In genomic region chr16:55656695-55657092, GRCh38 we compare ENCODE assay signal across 20 cellular contexts. TPM values are rescaled to one million over a fixed set of nuclear protein-coding genes. Genes with fewer than 3 reads are reported as not detected.
DNase-seq lines count a peak whose midpoint lies in the region; ATAC-seq and TF ChIP-seq lines count a peak whose summit lies in the region.
"Had no signal": no experiment of that assay in that cellular context is flagged by ENCODE, and none has a peak within 500 bp of the region (broad histone marks: within the 10 kb centered on the region; RNA-seq: fewer than 3 reads in every experiment).

No MANE protein-coding gene starts in this region.

- peaks cover 0 to 69% (median 13%) of the 10 kb centered on the region in 4 donors for H3K27me3 ChIP-seq in esophagus muscularis mucosa

- no peak for TF ChIP-seq EP300 in esophagus muscularis mucosa (IDR thresholded peaks at IDR 0.05)

- DNase-seq in cardiac septum (ENCODE audit: low spot score) (peak; percentile 56), left cardiac atrium (no peak), esophagus muscularis mucosa (ENCODE audit: extremely low spot score) (no peak), NCI-H748 treated with DMSO at 0.1 percent for 48 hours (lab: John Stamatoyannopoulos, UW) (no peak), HuH-7.5 (ENCODE audit: low spot score) (no peak), NCI-H82 (lab: John Stamatoyannopoulos, UW) (no peak)
- DNase-seq: activated CD4-positive, alpha-beta memory T cell treated with anti-CD3 and anti-CD28 coated beads for 36 hours; activated naive CD8-positive, alpha-beta T cell treated with anti-CD3 and anti-CD28 coated beads, Interleukin-2, amount 50 U/mL, for 24 hours; activated T-cell treated with anti-CD3 and anti-CD28 coated beads, Interleukin-2, amount 50 U/mL, for 48 hours; central memory CD4-positive, alpha-beta T cell; DMS79 treated with DMSO at 0.1 percent for 48 hours; naive B cell; NCI-H2081 treated with DMSO at 0.1 percent for 48 hours; NCI-H526 treated with DMSO at 0.1 percent for 48 hours; PC-9 had no signal

- TF ChIP-seq POLR2A in esophagus muscularis mucosa (IDR thresholded peaks at IDR 0.05; ENCODE audit: low read depth): no peak

- H3K4me3 ChIP-seq in esophagus muscularis mucosa: peak overlapping the region; percentile 46 to 59 (median 48)
- H3K4me3 ChIP-seq in mesodermal cell (ENCODE audit: extremely low read depth, insufficient read depth, low read length, poor library complexity, severe bottlenecking): peak overlapping the region; percentile 26
- H3K4me3 ChIP-seq in urinary bladder (ENCODE audit: low read depth, low read length): peak overlapping the region; percentile 38
- H3K4me3 ChIP-seq: PC-9 had no signal

- H3K4me1 ChIP-seq in esophagus muscularis mucosa: peaks cover 15 to 25% (median 18%) of the 10 kb centered on the region in 4 donors
- peaks cover 8% of the 10 kb centered on the region for H3K4me1 ChIP-seq in mesodermal cell (ENCODE audit: control insufficient read depth, insufficient read depth, low read length, poor library complexity, severe bottlenecking)
- H3K4me1 ChIP-seq in urinary bladder (ENCODE audit: insufficient read depth): no peaks in the 10 kb centered on the region

- no peak for ATAC-seq in left cardiac atrium
- ATAC-seq: activated naive CD8-positive, alpha-beta T cell treated with anti-CD3 and anti-CD28 coated beads, Interleukin-2, amount 50 U/mL, for 24 hours; HCT116 had no signal

- no peak overlapping the region for H3K27ac ChIP-seq in esophagus muscularis mucosa (replicated peaks in 1 of 4)
- H3K27ac ChIP-seq in mesodermal cell (ENCODE audit: low read depth, low read length, severe bottlenecking): no peak overlapping the region
- no peak overlapping the region for H3K27ac ChIP-seq in urinary bladder (ENCODE audit: low read depth)
- H3K27ac ChIP-seq: PC-9, thoracic aorta had no signal

- intact Hi-C loops in cardiac septum (cut with DNase I): no loop called here
- intact Hi-C loops in left cardiac atrium (cut with DNase I): no loop called here
- intact Hi-C loops in esophagus muscularis mucosa (cut with DNase I): no loop called here

- no peak for TF ChIP-seq CTCF in esophagus muscularis mucosa (IDR thresholded peaks at IDR 0.05)

- 40% methylated on average over 11 of the region's 37 CpGs for WGBS in esophagus muscularis mucosa
- 9 to 10% methylated on average over 27 to 37 of the region's 37 CpGs for WGBS in mesodermal cell (ENCODE audit: insufficient coverage in 2 of 2), 2 experiments
- 9% methylated on average over 37 of the region's 37 CpGs for WGBS in urinary bladder

- no peaks in the 10 kb centered on the region for H3K9me3 ChIP-seq in esophagus muscularis mucosa
- H3K9me3 ChIP-seq in mesodermal cell (ENCODE audit: control insufficient read depth, low read length): no peaks in the 10 kb centered on the region
- H3K9me3 ChIP-seq: thoracic aorta had no signal

- H3K36me3 ChIP-seq in esophagus muscularis mucosa (no peaks in the 10 kb centered on the region), mesodermal cell (ENCODE audit: control insufficient read depth, insufficient read depth, low read length) (no peaks in the 10 kb centered on the region), urinary bladder (ENCODE audit: insufficient read depth) (no peaks in the 10 kb centered on the region)
- H3K36me3 ChIP-seq: thoracic aorta had no signal

RNA-seq across cellular contexts. Expression of gene SLC6A2, which starts 0.9 kb away (rescaled TPM):
- total RNA-seq in cardiac septum: not detected
- not detected for total RNA-seq in left cardiac atrium
- total RNA-seq in esophagus muscularis mucosa: 1 to 10 TPM in 2 of 4 donors, under 1 TPM in 2; 0.19 to 2.1 (median 1.00) TPM
- polyA plus RNA-seq in mesodermal cell (2013, experiment 1 of 2): not detected
- 0.46 TPM for polyA plus RNA-seq in mesodermal cell (2013, experiment 2 of 2)
- total RNA-seq in urinary bladder: 10.5 TPM
- polyA plus RNA-seq in urinary bladder: 0.27 TPM
- total RNA-seq: A673; activated CD4-positive, alpha-beta memory T cell treated with anti-CD3 and anti-CD28 coated beads for 36 hours had no signal
